ENCODE assay signal across 22 cellular contexts in genomic region chr1:5755552-5756125, GRCh38.
"Had no signal": no experiment of that assay in that cellular context is flagged by ENCODE, and none has a peak within 500 bp of the region (broad histone marks: within the 10 kb centered on the region; RNA-seq: fewer than 3 reads in every experiment).

No MANE protein-coding gene starts in this region.

- H3K4me3 ChIP-seq: dorsolateral prefrontal cortex, psoas muscle, stomach, thyroid gland, vagina had no signal

- H3K9me3 Mint-ChIP-seq: immature natural killer cell had no signal

- H3K9me3 ChIP-seq: psoas muscle, thyroid gland, vagina had no signal

- H3K4me1 Mint-ChIP-seq: immature natural killer cell; naive thymus-derived CD4-positive, alpha-beta T cell; stimulated activated effector memory CD8-positive, alpha-beta T cell treated with anti-CD3 and anti-CD28 coated beads, Interleukin-12 subunit alpha, Interleukin-12 subunit beta, amount 100 ng/mL, for 72 hours had no signal

- H3K27me3 ChIP-seq: dorsolateral prefrontal cortex, thyroid gland, vagina had no signal

- DNase-seq: effector CD4-positive, alpha-beta T cell; hypothalamus; immature natural killer cell; islet precursor cell; mesenchymal stem cell; midbrain; naive thymus-derived CD4-positive, alpha-beta T cell; psoas muscle; small intestine; stimulated activated CD4-positive, alpha-beta T cell treated with anti-CD3 and anti-CD28 coated beads, Interleukin-12 subunit alpha, Interleukin-12 subunit beta, amount 100 ng/mL, for 4 hours; stimulated activated CD4-positive, alpha-beta T cell treated with anti-CD3 and anti-CD28 coated beads, Interleukin-2, amount 100 ng/mL, for 24 hours; stimulated activated CD4-positive, alpha-beta T cell treated with anti-CD3 and anti-CD28 coated beads, Interleukin-4, amount 100 ng/mL, for 24 hours; stimulated activated naive CD4-positive, alpha-beta T cell treated with Interleukin-2 at 50 U/mL for 16 hours; stomach; thyroid gland; trophoblast cell had no signal

- H3K4me3 Mint-ChIP-seq: immature natural killer cell; naive thymus-derived CD4-positive, alpha-beta T cell; stimulated activated effector memory CD8-positive, alpha-beta T cell treated with anti-CD3 and anti-CD28 coated beads, Interleukin-12 subunit alpha, Interleukin-12 subunit beta, amount 100 ng/mL, for 72 hours had no signal

- FAIRE-seq: colon, frontal cortex, small intestine had no signal

- H3K36me3 ChIP-seq: stomach, thyroid gland, vagina had no signal

- H3K27ac Mint-ChIP-seq: immature natural killer cell; naive thymus-derived CD4-positive, alpha-beta T cell; stimulated activated effector memory CD8-positive, alpha-beta T cell treated with anti-CD3 and anti-CD28 coated beads, Interleukin-12 subunit alpha, Interleukin-12 subunit beta, amount 100 ng/mL, for 72 hours had no signal

- H3K4me1 ChIP-seq: psoas muscle, stomach, thyroid gland, vagina had no signal

- H3K27ac ChIP-seq: psoas muscle, stomach, thyroid gland, vagina had no signal

- ATAC-seq: naive thymus-derived CD4-positive, alpha-beta T cell; psoas muscle; right cardiac atrium; stimulated activated effector memory CD8-positive, alpha-beta T cell treated with anti-CD3 and anti-CD28 coated beads, Interleukin-12 subunit alpha, Interleukin-12 subunit beta, amount 100 ng/mL, for 72 hours had no signal

- H3K36me3 Mint-ChIP-seq: immature natural killer cell; stimulated activated effector memory CD8-positive, alpha-beta T cell treated with anti-CD3 and anti-CD28 coated beads, Interleukin-12 subunit alpha, Interleukin-12 subunit beta, amount 100 ng/mL, for 72 hours had no signal
